20 cellular contexts compared by ENCODE assay signal in genomic region chr6:93567164-93567563, GRCh38.
"Had no signal": no experiment of that assay in that cellular context is flagged by ENCODE, and none has a peak within 500 bp of the region (broad histone marks: within the 10 kb centered on the region; RNA-seq: fewer than 3 reads in every experiment).

No MANE protein-coding gene starts in this region.

- H3K27me3 ChIP-seq: adrenal gland, ovary, tibial artery, uterus had no signal

- H3K4me3 ChIP-seq: adrenal gland, ovary, psoas muscle, tibial artery, uterus had no signal

- H3K4me1 ChIP-seq: adrenal gland, psoas muscle, tibial artery, uterus had no signal

- ATAC-seq: activated CD4-positive, alpha-beta T cell treated with anti-CD3 and anti-CD28 coated beads for 36 hours; activated naive CD4-positive, alpha-beta T cell treated with anti-CD3 and anti-CD28 coated beads, Interleukin-2, amount 50 U/mL, for 72 hours; psoas muscle; sciatic nerve; WTC11 had no signal

- H3K27ac ChIP-seq: adrenal gland, ovary, psoas muscle, tibial artery, uterus had no signal

- H3K9me3 ChIP-seq: adrenal gland, ovary, psoas muscle, tibial artery, uterus had no signal

- DNase-seq: activated CD4-positive, alpha-beta memory T cell treated with anti-CD3 and anti-CD28 coated beads for 36 hours; activated CD4-positive, alpha-beta T cell treated with anti-CD3 and anti-CD28 coated beads for 36 hours; activated gamma-delta T cell treated with Interleukin-2 at 50 U/mL for 16 hours; activated T-cell treated with anti-CD3 and anti-CD28 coated beads for 4 hours; adrenal gland; foreskin fibroblast; hippocampal formation; islet precursor cell; mammary epithelial cell; midbrain; naive B cell; ovary; psoas muscle; stimulated activated naive CD4-positive, alpha-beta T cell; substantia nigra; tibial artery; uterus had no signal

- H3K36me3 ChIP-seq: adrenal gland, ovary, tibial artery, uterus had no signal
